1 cellular context compared by ENCODE assay signal in the genomic region with DNA sequence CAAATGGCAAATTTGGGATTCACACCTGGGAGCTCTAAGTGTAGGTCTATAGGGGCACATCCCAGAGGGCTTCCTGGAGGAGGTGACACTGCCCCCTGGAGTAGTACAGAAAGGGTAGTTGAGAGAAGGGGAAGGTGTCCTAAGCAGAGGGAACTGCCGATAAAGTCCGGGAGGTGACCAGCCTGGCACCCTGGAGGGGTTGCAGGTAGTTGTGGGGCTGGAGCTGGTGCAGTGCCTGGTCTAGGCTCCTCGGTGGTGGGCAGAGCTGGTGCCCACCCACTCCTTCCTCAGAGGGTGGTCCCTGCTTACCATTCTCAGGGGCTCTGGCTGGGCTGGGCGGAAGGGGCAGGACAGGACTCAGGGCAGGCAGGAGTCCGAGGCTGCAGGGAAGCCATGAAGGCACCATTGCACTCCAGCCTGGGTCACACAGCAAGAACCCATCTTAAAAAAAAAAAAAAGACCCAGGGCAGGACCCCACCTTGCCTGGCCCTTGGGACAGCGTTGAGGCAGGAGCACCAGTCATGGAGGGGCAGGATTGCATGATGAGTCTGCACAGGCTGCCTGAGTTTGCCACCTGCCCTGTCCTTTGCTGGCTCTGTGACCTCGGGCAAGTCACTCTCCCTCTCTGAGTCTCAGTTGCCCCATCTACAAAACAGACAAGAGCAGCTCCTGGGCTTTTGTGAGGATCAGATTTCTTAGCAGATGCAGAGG.
TF ChIP-seq lines count a peak whose summit lies in the region.

No MANE protein-coding gene starts in this region.

TF ChIP-seq in HCT116, 20 proteins besides CTCF, POLR2A, EP300 and RAD21:
- TF ChIP-seq ELF1 (IDR thresholded peaks at IDR 0.05; ENCODE audit: borderline replicate concordance, low read depth): no peak
- TF ChIP-seq EZH2 (IDR thresholded peaks at IDR 0.05): no peak
- TF ChIP-seq, protein P1, sequence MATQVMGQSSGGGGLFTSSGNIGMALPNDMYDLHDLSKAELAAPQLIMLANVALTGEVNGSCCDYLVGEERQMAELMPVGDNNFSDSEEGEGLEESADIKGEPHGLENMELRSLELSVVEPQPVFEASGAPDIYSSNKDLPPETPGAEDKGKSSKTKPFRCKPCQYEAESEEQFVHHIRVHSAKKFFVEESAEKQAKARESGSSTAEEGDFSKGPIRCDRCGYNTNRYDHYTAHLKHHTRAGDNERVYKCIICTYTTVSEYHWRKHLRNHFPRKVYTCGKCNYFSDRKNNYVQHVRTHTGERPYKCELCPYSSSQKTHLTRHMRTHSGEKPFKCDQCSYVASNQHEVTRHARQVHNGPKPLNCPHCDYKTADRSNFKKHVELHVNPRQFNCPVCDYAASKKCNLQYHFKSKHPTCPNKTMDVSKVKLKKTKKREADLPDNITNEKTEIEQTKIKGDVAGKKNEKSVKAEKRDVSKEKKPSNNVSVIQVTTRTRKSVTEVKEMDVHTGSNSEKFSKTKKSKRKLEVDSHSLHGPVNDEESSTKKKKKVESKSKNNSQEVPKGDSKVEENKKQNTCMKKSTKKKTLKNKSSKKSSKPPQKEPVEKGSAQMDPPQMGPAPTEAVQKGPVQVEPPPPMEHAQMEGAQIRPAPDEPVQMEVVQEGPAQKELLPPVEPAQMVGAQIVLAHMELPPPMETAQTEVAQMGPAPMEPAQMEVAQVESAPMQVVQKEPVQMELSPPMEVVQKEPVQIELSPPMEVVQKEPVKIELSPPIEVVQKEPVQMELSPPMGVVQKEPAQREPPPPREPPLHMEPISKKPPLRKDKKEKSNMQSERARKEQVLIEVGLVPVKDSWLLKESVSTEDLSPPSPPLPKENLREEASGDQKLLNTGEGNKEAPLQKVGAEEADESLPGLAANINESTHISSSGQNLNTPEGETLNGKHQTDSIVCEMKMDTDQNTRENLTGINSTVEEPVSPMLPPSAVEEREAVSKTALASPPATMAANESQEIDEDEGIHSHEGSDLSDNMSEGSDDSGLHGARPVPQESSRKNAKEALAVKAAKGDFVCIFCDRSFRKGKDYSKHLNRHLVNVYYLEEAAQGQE (IDR thresholded peaks at IDR 0.05; ENCODE audit: low read depth): no peak
- no peak for TF ChIP-seq EGR1 (IDR thresholded peaks at IDR 0.05; ENCODE audit: low read depth)
- TF ChIP-seq, protein P2, sequence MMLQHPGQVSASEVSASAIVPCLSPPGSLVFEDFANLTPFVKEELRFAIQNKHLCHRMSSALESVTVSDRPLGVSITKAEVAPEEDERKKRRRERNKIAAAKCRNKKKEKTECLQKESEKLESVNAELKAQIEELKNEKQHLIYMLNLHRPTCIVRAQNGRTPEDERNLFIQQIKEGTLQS (IDR thresholded peaks at IDR 0.05): no peak
- no peak for TF ChIP-seq CEBPB (IDR thresholded peaks at IDR 0.05; ENCODE audit: low read depth)
- no peak for TF ChIP-seq CBX3 (IDR thresholded peaks at IDR 0.05; ENCODE audit: low read depth)
- no peak for TF ChIP-seq ZFX (IDR thresholded peaks at IDR 0.05)
- TF ChIP-seq ZNF274 (IDR thresholded peaks at IDR 0.05; ENCODE audit: low read depth, low read length): no peak
- TF ChIP-seq POLR2AphosphoS5 (IDR thresholded peaks at IDR 0.05; ENCODE audit: low read depth, low read length): no peak
- no peak for TF ChIP-seq FOSL1 (IDR thresholded peaks at IDR 0.05; ENCODE audit: low read depth)
